Comparison of ENCODE assay signal across 24 cellular contexts in the genomic region with DNA sequence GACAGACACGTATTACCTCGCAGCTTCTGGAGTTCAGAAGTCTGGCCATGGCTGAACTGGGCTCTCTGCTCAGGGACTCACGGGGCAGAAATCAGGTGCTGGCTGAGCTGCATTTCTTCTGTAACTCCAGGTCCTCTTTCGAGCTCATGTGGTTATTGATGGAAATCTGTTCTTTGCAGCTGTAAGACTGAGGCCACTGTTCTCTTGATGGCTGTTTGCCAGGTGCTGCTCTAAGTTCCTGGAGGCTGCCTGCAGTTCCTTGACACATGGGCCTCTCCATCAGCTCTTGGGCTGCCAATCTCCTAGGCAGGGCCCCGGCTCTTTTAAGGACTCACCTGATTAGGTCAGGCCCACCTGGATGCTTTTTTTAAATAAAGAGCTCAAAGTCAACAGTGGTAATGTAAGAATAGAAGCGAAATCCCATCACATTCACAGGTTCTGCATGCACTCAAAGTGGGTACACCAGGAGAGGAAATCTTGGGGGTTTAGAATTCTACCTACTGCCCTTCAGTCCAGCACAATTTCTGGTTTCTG.
DNase-seq lines count a peak whose midpoint lies in the region; FAIRE-seq and TF ChIP-seq lines count a peak whose summit lies in the region.
"Had no signal": no experiment of that assay in that cellular context is flagged by ENCODE, and none has a peak within 500 bp of the region (broad histone marks: within the 10 kb centered on the region; RNA-seq: fewer than 3 reads in every experiment).

No MANE protein-coding gene starts in this region.

- POLR2A ChIA-PET in MCF 10A (lab: Yijun Ruan, JAX) = interaction anchor here (0.5 kb wide), 1 partner anchor 1373 kb away, joined by 3 read pairs; no protein-coding TSS in a partner anchor
- POLR2A ChIA-PET in HEK293T (lab: Yijun Ruan, JAX) = no interaction called here

- peak overlapping the region; percentile 39 for H3K4me2 ChIP-seq in astrocyte (ENCODE audit: low read length)

- no peak for TF ChIP-seq POLR2A in breast epithelium (IDR thresholded peaks at IDR 0.05)
- no peak for TF ChIP-seq POLR2A in testis (IDR thresholded peaks at IDR 0.05)
- TF ChIP-seq POLR2A in vagina (IDR thresholded peaks at IDR 0.05) = no peak

- no peaks in the 10 kb centered on the region for H3K9me3 Mint-ChIP-seq in MCF 10A (ENCODE audit: unreplicated experiment)
- no peaks in the 10 kb centered on the region for H3K9me3 Mint-ChIP-seq in astrocyte (ENCODE audit: unreplicated experiment)
- H3K9me3 Mint-ChIP-seq: activated CD4-positive, alpha-beta T cell treated with anti-CD3 and anti-CD28 coated beads, Interleukin-2, amount 10 ng/mL, durations not matched to agents 7 days and 5 days; activated T-cell treated with anti-CD3 and anti-CD28 coated beads, Interleukin-2, amount 50 U/mL, for 24 hours; WTC11 had no signal

- no peaks in the 10 kb centered on the region for H3K27me3 Mint-ChIP-seq in MCF 10A (ENCODE audit: insufficient read depth, unreplicated experiment)
- peaks cover 8% of the 10 kb centered on the region for H3K27me3 Mint-ChIP-seq in astrocyte (ENCODE audit: low read depth, unreplicated experiment)

- H3K27ac Mint-ChIP-seq in MCF 10A (ENCODE audit: low read depth, unreplicated experiment) = no peak overlapping the region
- no peak overlapping the region for H3K27ac Mint-ChIP-seq in astrocyte (ENCODE audit: unreplicated experiment)
- H3K27ac Mint-ChIP-seq: activated CD4-positive, alpha-beta T cell treated with anti-CD3 and anti-CD28 coated beads, Interleukin-2, amount 10 ng/mL, durations not matched to agents 7 days and 5 days; activated T-cell treated with anti-CD3 and anti-CD28 coated beads, Interleukin-2, amount 50 U/mL, for 24 hours; CD4-positive, CD25-positive, alpha-beta regulatory T cell; naive thymus-derived CD4-positive, alpha-beta T cell; WTC11 had no signal

- peak; percentile 48 to 58 for DNase-seq in breast epithelium (ENCODE audit: low spot score in 2 of 2)
- no peak for DNase-seq in MCF 10A (ENCODE audit: unreplicated experiment)
- peak; percentile 12 for DNase-seq in MG63
- no peak for DNase-seq in astrocyte (ENCODE audit: low read depth)
- DNase-seq in testis = peak; percentile 22
- no peak for DNase-seq in HEK293T (ENCODE audit: extremely low spot score)
- DNase-seq in AG20443 (ENCODE audit: low spot score) = no peak
- no peak for DNase-seq in vagina (ENCODE audit: extremely low spot score in 2 of 2)
- DNase-seq: activated CD4-positive, alpha-beta T cell treated with anti-CD3 and anti-CD28 coated beads, Interleukin-2, amount 10 ng/mL, durations not matched to agents 7 days and 5 days; activated T-cell treated with anti-CD3 and anti-CD28 coated beads, Interleukin-2, amount 50 U/mL, for 24 hours; adrenal gland; CD4-positive, CD25-positive, alpha-beta regulatory T cell; left ventricle myocardium superior; naive thymus-derived CD4-positive, alpha-beta T cell; NCI-H2107; NCI-H524 treated with DMSO at 0.1 percent for 48 hours; stimulated activated CD4-positive, alpha-beta T cell treated with anti-CD3 and anti-CD28 coated beads, Interleukin-15, amount 100 ng/mL, for 24 hours; stimulated activated naive CD4-positive, alpha-beta T cell; uterus had no signal

- H3K27me3 ChIP-seq in breast epithelium = no peaks in the 10 kb centered on the region
- no peaks in the 10 kb centered on the region for H3K27me3 ChIP-seq in MG63
- peaks cover 12% of the 10 kb centered on the region for H3K27me3 ChIP-seq in astrocyte (ENCODE audit: insufficient read depth, low read length)
- H3K27me3 ChIP-seq in testis = no peaks in the 10 kb centered on the region
- H3K27me3 ChIP-seq in vagina = no peaks in the 10 kb centered on the region

- H3K9me3 ChIP-seq in breast epithelium = no peaks in the 10 kb centered on the region
- H3K9me3 ChIP-seq in MG63 = no peaks in the 10 kb centered on the region
- no peaks in the 10 kb centered on the region for H3K9me3 ChIP-seq in astrocyte (ENCODE audit: insufficient read depth, low read depth, low read length)
- no peaks in the 10 kb centered on the region for H3K9me3 ChIP-seq in testis
- no peaks in the 10 kb centered on the region for H3K9me3 ChIP-seq in vagina
- H3K9me3 ChIP-seq: adrenal gland, uterus had no signal

- H3K4me3 Mint-ChIP-seq in MCF 10A (ENCODE audit: unreplicated experiment) (no peak overlapping the region), astrocyte (ENCODE audit: unreplicated experiment) (no peak overlapping the region)
- H3K4me3 Mint-ChIP-seq: activated CD4-positive, alpha-beta T cell treated with anti-CD3 and anti-CD28 coated beads, Interleukin-2, amount 10 ng/mL, durations not matched to agents 7 days and 5 days; activated T-cell treated with anti-CD3 and anti-CD28 coated beads, Interleukin-2, amount 50 U/mL, for 24 hours; brain; CD4-positive, CD25-positive, alpha-beta regulatory T cell; naive thymus-derived CD4-positive, alpha-beta T cell; WTC11 had no signal

- FAIRE-seq in astrocyte (lab: Jason Lieb, UNC) = no peak
- FAIRE-seq: D721Med, endothelial cell of umbilical vein, H54 had no signal

- no peak overlapping the region for H2AFZ ChIP-seq in astrocyte (ENCODE audit: low read depth, low read length)

- H3K4me3 ChIP-seq in breast epithelium = no peak overlapping the region
- H3K4me3 ChIP-seq in MG63 = no peak overlapping the region
- no peak overlapping the region for H3K4me3 ChIP-seq in astrocyte (ENCODE audit: insufficient read depth, low read depth, low read length)
- H3K4me3 ChIP-seq in testis = no peak overlapping the region
- no peak overlapping the region for H3K4me3 ChIP-seq in vagina
- H3K4me3 ChIP-seq: adrenal gland, uterus had no signal

- H3K79me2 ChIP-seq in astrocyte (ENCODE audit: insufficient read depth, low read length) = no peaks in the 10 kb centered on the region

- intact Hi-C loops in breast epithelium (cut with DNase I; ENCODE audit: low total_unique reads) (no loop called here), MCF 10A (cut with micrococcal nuclease) (loop anchor here (10.0 kb wide), 1 partner anchor 177 kb away; no protein-coding TSS in a partner anchor), testis (cut with DNase I; ENCODE audit: low total_unique reads) (no loop called here), vagina (cut with DNase I) (no loop called here)

- H3K27ac ChIP-seq in breast epithelium (no peak overlapping the region), astrocyte (ENCODE audit: low read depth, low read length) (no peak overlapping the region), testis (no peak overlapping the region), vagina (no peak overlapping the region)
- H3K27ac ChIP-seq: adrenal gland, uterus had no signal

- H3K4me1 ChIP-seq in breast epithelium = peaks cover 0 to under 1% of the 10 kb centered on the region in 2 donors
- H3K4me1 ChIP-seq in astrocyte (ENCODE audit: insufficient read depth, low read length) = peaks cover 32% of the 10 kb centered on the region
- no peaks in the 10 kb centered on the region for H3K4me1 ChIP-seq in testis
- peaks cover 21% of the 10 kb centered on the region for H3K4me1 ChIP-seq in vagina
- H3K4me1 ChIP-seq: adrenal gland, uterus had no signal

- 57 to 61% methylated on average over 6 of the region's 6 CpGs for WGBS in testis, 2 donors

- no TSS peak for BruUV-seq in MCF 10A (replicated peaks; lab: Mats Ljungman, UMichigan)

- H3K4me1 Mint-ChIP-seq in MCF 10A (ENCODE audit: insufficient read depth, unreplicated experiment) = peaks cover 46% of the 10 kb centered on the region
- H3K4me1 Mint-ChIP-seq in astrocyte (ENCODE audit: low read depth, unreplicated experiment) = peaks cover 37% of the 10 kb centered on the region
- H3K4me1 Mint-ChIP-seq: activated CD4-positive, alpha-beta T cell treated with anti-CD3 and anti-CD28 coated beads, Interleukin-2, amount 10 ng/mL, durations not matched to agents 7 days and 5 days; CD4-positive, CD25-positive, alpha-beta regulatory T cell had no signal

- TF ChIP-seq CTCF in breast epithelium (IDR thresholded peaks at IDR 0.05) = no peak
- no peak for TF ChIP-seq CTCF in MCF 10A (IDR thresholded peaks at IDR 0.05; ENCODE audit: unreplicated experiment)
- TF ChIP-seq CTCF in astrocyte (IDR thresholded peaks at IDR 0.05; ENCODE audit: insufficient read depth, low read depth, low read length) = no peak
- TF ChIP-seq CTCF in testis (IDR thresholded peaks at IDR 0.05) = no peak
- no peak for TF ChIP-seq CTCF in vagina (IDR thresholded peaks at IDR 0.05)

- H3K36me3 ChIP-seq in breast epithelium (no peaks in the 10 kb centered on the region), MG63 (no peaks in the 10 kb centered on the region), astrocyte (ENCODE audit: insufficient read depth, low read length) (no peaks in the 10 kb centered on the region), testis (ENCODE audit: low read depth, missing control alignments) (no peaks in the 10 kb centered on the region), vagina (no peaks in the 10 kb centered on the region)
- H3K36me3 ChIP-seq: adrenal gland, uterus had no signal

- H3K36me3 Mint-ChIP-seq in MCF 10A (ENCODE audit: insufficient read depth, unreplicated experiment) = no peaks in the 10 kb centered on the region
- H3K36me3 Mint-ChIP-seq in astrocyte (ENCODE audit: low read depth, unreplicated experiment) = no peaks in the 10 kb centered on the region
- H3K36me3 Mint-ChIP-seq: brain; CD4-positive, CD25-positive, alpha-beta regulatory T cell; WTC11 had no signal

- H4K20me1 ChIP-seq in astrocyte (ENCODE audit: insufficient read depth, low read length) = no peaks in the 10 kb centered on the region

- CTCF ChIA-PET in MCF 10A (lab: Yijun Ruan, JAX) = no interaction called here
- CTCF ChIA-PET in HEK293T (lab: Yijun Ruan, JAX) = no interaction called here

- no peak overlapping the region for H3K9ac ChIP-seq in astrocyte (ENCODE audit: low read length)

TF ChIP-seq in HEK293T, 16 proteins besides CTCF, POLR2A, EP300 and RAD21:
- TF ChIP-seq FOXM1 (IDR thresholded peaks at IDR 0.05; ENCODE audit: borderline replicate concordance) (no peak), FOXK2 (IDR thresholded peaks at IDR 0.05) (no peak), BHLHE40 (IDR thresholded peaks at IDR 0.05; ENCODE audit: borderline replicate concordance) (no peak), TARDBP (IDR thresholded peaks at IDR 0.05) (no peak), ARNT (IDR thresholded peaks at IDR 0.05) (no peak), L3MBTL2 (conservative IDR thresholded peaks at IDR 0.05) (no peak), ELF4 (IDR thresholded peaks at IDR 0.05) (no peak), CTBP1 (IDR thresholded peaks at IDR 0.05; ENCODE audit: borderline replicate concordance) (no peak), SUZ12 (IDR thresholded peaks at IDR 0.05) (no peak), FOXA1 (IDR thresholded peaks at IDR 0.05) (no peak)
- TF ChIP-seq, protein P1, sequence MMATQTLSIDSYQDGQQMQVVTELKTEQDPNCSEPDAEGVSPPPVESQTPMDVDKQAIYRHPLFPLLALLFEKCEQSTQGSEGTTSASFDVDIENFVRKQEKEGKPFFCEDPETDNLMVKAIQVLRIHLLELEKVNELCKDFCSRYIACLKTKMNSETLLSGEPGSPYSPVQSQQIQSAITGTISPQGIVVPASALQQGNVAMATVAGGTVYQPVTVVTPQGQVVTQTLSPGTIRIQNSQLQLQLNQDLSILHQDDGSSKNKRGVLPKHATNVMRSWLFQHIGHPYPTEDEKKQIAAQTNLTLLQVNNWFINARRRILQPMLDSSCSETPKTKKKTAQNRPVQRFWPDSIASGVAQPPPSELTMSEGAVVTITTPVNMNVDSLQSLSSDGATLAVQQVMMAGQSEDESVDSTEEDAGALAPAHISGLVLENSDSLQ (IDR thresholded peaks at IDR 0.05) = no peak
TF ChIP-seq in HEK293T: peak in this region for 0.

Comparison
In these comparisons a context has a peak if more than half of its experiments do, and no peak if none do; other contexts are left out.
1. DNase-seq: peak in breast epithelium (2 of 2), MG63 (single experiment) and testis (single experiment); none in MCF 10A (single experiment), astrocyte (single experiment), HEK293T (single experiment), AG20443 (single experiment) and vagina (0 of 2).